Comparison of ENCODE assay signal across 17 cellular contexts in the genomic region with DNA sequence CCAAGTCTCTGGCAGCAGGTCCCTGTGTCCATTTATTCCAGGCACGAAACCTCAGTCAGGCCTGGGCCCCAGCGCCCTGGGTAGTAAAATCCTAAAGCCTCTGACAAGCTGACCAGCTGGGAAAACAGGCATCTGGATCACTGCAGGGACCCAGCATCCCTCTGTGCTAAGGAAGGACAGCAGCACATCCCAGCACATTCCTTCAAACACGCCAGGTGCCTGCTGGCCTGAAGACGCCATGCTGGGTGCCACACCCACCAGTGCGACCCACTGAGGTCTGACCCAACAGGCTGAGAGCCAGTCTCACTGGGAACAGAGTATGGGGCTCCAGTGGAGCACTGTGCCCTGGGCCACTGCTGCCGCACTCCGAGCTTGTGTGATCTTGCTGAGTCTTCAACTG. TPM values are rescaled to one million over a fixed set of nuclear protein-coding genes. Genes with fewer than 3 reads are reported as not detected.
DNase-seq lines count a peak whose midpoint lies in the region; ATAC-seq and TF ChIP-seq lines count a peak whose summit lies in the region.
"Had no signal": no experiment of that assay in that cellular context is flagged by ENCODE, and none has a peak within 500 bp of the region (broad histone marks: within the 10 kb centered on the region; RNA-seq: fewer than 3 reads in every experiment).

No MANE protein-coding gene starts in this region.

- CTCF ChIA-PET in activated CD8-positive, alpha-beta T cell treated with anti-CD3 and anti-CD28 coated beads for 36 hours (lab: Charles Lee), result interaction anchor here (1.6 to 9.1 kb wide), 3 partner anchors 8 to 216 kb away, joined by 4 to 97 read pairs (median 7); no protein-coding TSS in a partner anchor

- no peak for TF ChIP-seq EP300 in Ishikawa (IDR thresholded peaks at IDR 0.05; ENCODE audit: borderline replicate concordance)

- POLR2A ChIA-PET in activated CD8-positive, alpha-beta T cell treated with anti-CD3 and anti-CD28 coated beads for 36 hours (lab: Charles Lee), result interaction anchor here (0.5 to 1.2 kb wide), 4 partner anchors 89 to 821 kb away, joined by 3 read pairs; partner anchors contain the start of gene SPOCK2

- in situ Hi-C loops in astrocyte of the spinal cord (cut with HindIII; ENCODE audit: low sequenced_read_pairs), result no loop called here

- H3K27ac ChIP-seq in upper lobe of right lung, result no peak overlapping the region

- no peak for TF ChIP-seq CTCF in astrocyte of the spinal cord (IDR thresholded peaks at IDR 0.05; ENCODE audit: low read depth, low read length)
- no peak for TF ChIP-seq CTCF in upper lobe of right lung (IDR thresholded peaks at IDR 0.05)
- TF ChIP-seq CTCF in activated CD8-positive, alpha-beta T cell treated with anti-CD3 and anti-CD28 coated beads for 36 hours (IDR thresholded peaks at IDR 0.05), result no peak

- no peak overlapping the region for H3K27ac Mint-ChIP-seq in activated CD8-positive, alpha-beta T cell treated with anti-CD3 and anti-CD28 coated beads for 36 hours
- H3K27ac Mint-ChIP-seq: B cell; CD4-positive, alpha-beta T cell; HFFc6 had no signal

- H3K27me3 Mint-ChIP-seq in activated CD8-positive, alpha-beta T cell treated with anti-CD3 and anti-CD28 coated beads for 36 hours, result no peaks in the 10 kb centered on the region
- H3K27me3 Mint-ChIP-seq: B cell; CD4-positive, alpha-beta T cell had no signal

- intact Hi-C loops in upper lobe of right lung (cut with DNase I), result no loop called here
- intact Hi-C loops in activated CD8-positive, alpha-beta T cell treated with anti-CD3 and anti-CD28 coated beads for 36 hours (cut with micrococcal nuclease), result no loop called here

- peaks cover 31% of the 10 kb centered on the region for H3K36me3 Mint-ChIP-seq in activated CD8-positive, alpha-beta T cell treated with anti-CD3 and anti-CD28 coated beads for 36 hours (ENCODE audit: low read depth)

- TF ChIP-seq RAD21 in Ishikawa (IDR thresholded peaks at IDR 0.05; ENCODE audit: low read depth), result no peak

- no peaks in the 10 kb centered on the region for H3K9me3 ChIP-seq in upper lobe of right lung
- H3K9me3 ChIP-seq: HAP-1 had no signal

- peak; percentile 36 for DNase-seq in astrocyte of the spinal cord (ENCODE audit: low read depth, low spot score)
- DNase-seq in islet precursor cell, result peak; percentile 47
- DNase-seq in upper lobe of right lung, result no peak
- no peak for DNase-seq in activated CD8-positive, alpha-beta T cell treated with anti-CD3 and anti-CD28 coated beads for 36 hours
- DNase-seq in activated gamma-delta T cell treated with Interleukin-2 at 50 U/mL for 16 hours, result no peak
- no peak for DNase-seq in retina
- DNase-seq: C1 segment of cervical spinal cord; Calu3; CD4-positive, alpha-beta T cell; DMS 273 treated with DMSO at 0.1 percent for 48 hours; DMS79; GOT3; HFFc6 had no signal

- peaks cover 10% of the 10 kb centered on the region for H3K4me1 ChIP-seq in upper lobe of right lung

- H3K27me3 ChIP-seq in upper lobe of right lung, result no peaks in the 10 kb centered on the region

- peak; percentile 4 for ATAC-seq in upper lobe of right lung
- no peak for ATAC-seq in activated CD8-positive, alpha-beta T cell treated with anti-CD3 and anti-CD28 coated beads for 36 hours

- H3K4me1 Mint-ChIP-seq in activated CD8-positive, alpha-beta T cell treated with anti-CD3 and anti-CD28 coated beads for 36 hours (ENCODE audit: low read depth), result peaks cover 39% of the 10 kb centered on the region

- no peak overlapping the region for H3K4me3 Mint-ChIP-seq in activated CD8-positive, alpha-beta T cell treated with anti-CD3 and anti-CD28 coated beads for 36 hours
- H3K4me3 Mint-ChIP-seq: B cell; CD4-positive, alpha-beta T cell; HFFc6 had no signal

- peaks cover 49% of the 10 kb centered on the region for H3K36me3 ChIP-seq in upper lobe of right lung
- H3K36me3 ChIP-seq: HAP-1 had no signal

- no peaks in the 10 kb centered on the region for H3K9me3 Mint-ChIP-seq in activated CD8-positive, alpha-beta T cell treated with anti-CD3 and anti-CD28 coated beads for 36 hours
- H3K9me3 Mint-ChIP-seq: CD4-positive, alpha-beta T cell; HFFc6 had no signal

- H3K4me3 ChIP-seq in astrocyte of the spinal cord (ENCODE audit: low read depth, low read length) (no peak overlapping the region), upper lobe of right lung (no peak overlapping the region)
- H3K4me3 ChIP-seq: GM12878, HAP-1 had no signal

TF ChIP-seq in Ishikawa, 13 proteins besides CTCF, POLR2A, EP300 and RAD21:
- TF ChIP-seq FOXM1 (IDR thresholded peaks at IDR 0.05; ENCODE audit: borderline replicate concordance, low read depth) (no peak), TEAD4 (IDR thresholded peaks at IDR 0.05) (no peak), ZBTB7A (IDR thresholded peaks at IDR 0.05; ENCODE audit: low read depth) (no peak), CREB1 (IDR thresholded peaks at IDR 0.05; ENCODE audit: low read depth) (no peak), MAX (IDR thresholded peaks at IDR 0.05) (no peak), EGR1 (IDR thresholded peaks at IDR 0.05) (no peak), TCF12 (IDR thresholded peaks at IDR 0.05; ENCODE audit: low read depth) (peak; percentile 43; the same call in 1 of the 2 replicates)

RNA-seq across cellular contexts. Expression of gene DNAJB12, which starts 6.4 kb away (rescaled TPM):
- 39.9 TPM for total RNA-seq in upper lobe of right lung
- total RNA-seq in activated CD8-positive, alpha-beta T cell treated with anti-CD3 and anti-CD28 coated beads for 36 hours, result 10 to 100 TPM; 17.1 to 17.5 TPM

Comparison
In these comparisons a context has a peak if more than half of its experiments do, and no peak if none do; other contexts are left out.
1. DNase-seq: peak in astrocyte of the spinal cord (single experiment) and islet precursor cell (single experiment); none in upper lobe of right lung (single experiment), activated CD8-positive, alpha-beta T cell treated with anti-CD3 and anti-CD28 coated beads for 36 hours (single experiment), activated gamma-delta T cell treated with Interleukin-2 at 50 U/mL for 16 hours (single experiment) and retina (single experiment).